Comparison of ENCODE assay signal across 8 cellular contexts in genomic region chr11:10076458-10077141, GRCh38.
DNase-seq lines count a peak whose midpoint lies in the region; ATAC-seq and TF ChIP-seq lines count a peak whose summit lies in the region.

No MANE protein-coding gene starts in this region.

- no peaks in the 10 kb centered on the region for H3K9me2 ChIP-seq in SK-N-SH

- H3K4me2 ChIP-seq in SK-N-SH: no peak overlapping the region

- H3K4me3 ChIP-seq in SK-N-SH (ENCODE audit: low read depth in 2 of 2, low read length in 1 of 2) (no peak overlapping the region; a peak in 1 of 4 replicates), colonic mucosa (no peak overlapping the region)

- TF ChIP-seq EP300 in SK-N-SH (IDR thresholded peaks at IDR 0.05; ENCODE audit: borderline replicate concordance in 1 of 2, low read depth in 1 of 2, low read length in 1 of 2): no peak

- ATAC-seq in HG02973 (IDR thresholded peaks at IDR 0.05; ENCODE audit: unreplicated experiment) (peak; percentile 56), GM21360 (IDR thresholded peaks at IDR 0.05; ENCODE audit: unreplicated experiment) (no peak)
- peak; percentile 15 to 33 for ATAC-seq in natural killer cell treated with Interleukin-12 subunit alpha and Interleukin-12 subunit beta and Interleukin-15 and Interleukin-18, amount 100 ng/mL, for 72 hours

- peak; percentile 73 for DNase-seq in activated effector memory CD4-positive, alpha-beta T cell treated with anti-CD3 and anti-CD28 coated beads, Interleukin-2, amount 50 U/mL, for 16 hours
- DNase-seq in activated effector memory CD4-positive, alpha-beta T cell treated with Interleukin-2 at 50 U/mL for 16 hours: no peak
- DNase-seq in SK-N-SH (no peak), colonic mucosa (peak; percentile 31), NCI-H1092 treated with DMSO at 0.1 percent for 48 hours (lab: John Stamatoyannopoulos, UW) (no peak)
- DNase-seq in natural killer cell treated with Interleukin-12 subunit alpha and Interleukin-12 subunit beta and Interleukin-15 and Interleukin-18, amount 100 ng/mL, for 72 hours (ENCODE audit: low spot score): peak; percentile 61

- H3K79me2 ChIP-seq in SK-N-SH (ENCODE audit: insufficient read depth): peaks cover 55% of the 10 kb centered on the region

- H3K4me1 Mint-ChIP-seq in natural killer cell treated with Interleukin-12 subunit alpha and Interleukin-12 subunit beta and Interleukin-15 and Interleukin-18, amount 100 ng/mL, for 72 hours (ENCODE audit: low read depth in 2 of 2): no peaks in the 10 kb centered on the region

- intact Hi-C loops in colonic mucosa (cut with DNase I): loop anchor here (5.0 kb wide), 1 partner anchor 214 kb away; no protein-coding TSS in a partner anchor

- peaks cover 3% of the 10 kb centered on the region for H3K9me3 Mint-ChIP-seq in natural killer cell treated with Interleukin-12 subunit alpha and Interleukin-12 subunit beta and Interleukin-15 and Interleukin-18, amount 100 ng/mL, for 72 hours

- peaks cover 0 to 12% of the 10 kb centered on the region in 2 experiments for H3K36me3 ChIP-seq in SK-N-SH (replicated peaks in 1 of 2; ENCODE audit: control insufficient read depth in 1 of 2, insufficient read depth in 2 of 2, low read length in 1 of 2)
- H3K36me3 ChIP-seq in colonic mucosa: no peaks in the 10 kb centered on the region

- H3K4me3 Mint-ChIP-seq in natural killer cell treated with Interleukin-12 subunit alpha and Interleukin-12 subunit beta and Interleukin-15 and Interleukin-18, amount 100 ng/mL, for 72 hours: no peak overlapping the region

- H3F3A ChIP-seq in SK-N-SH (replicated peaks; ENCODE audit: insufficient read depth): peaks cover 3% of the 10 kb centered on the region

- H3K27me3 ChIP-seq in SK-N-SH (ENCODE audit: insufficient read depth) (no peaks in the 10 kb centered on the region), colonic mucosa (no peaks in the 10 kb centered on the region)

- H3K36me3 Mint-ChIP-seq in natural killer cell treated with Interleukin-12 subunit alpha and Interleukin-12 subunit beta and Interleukin-15 and Interleukin-18, amount 100 ng/mL, for 72 hours: peaks cover 22% of the 10 kb centered on the region

- no peak overlapping the region for H2AFZ ChIP-seq in SK-N-SH (ENCODE audit: low read depth)

- TF ChIP-seq RAD21 in SK-N-SH (IDR thresholded peaks at IDR 0.05; ENCODE audit: low read length): peak; percentile 21; the same call in 1 of the 2 replicates

- no peak overlapping the region for H3K27ac Mint-ChIP-seq in natural killer cell treated with Interleukin-12 subunit alpha and Interleukin-12 subunit beta and Interleukin-15 and Interleukin-18, amount 100 ng/mL, for 72 hours

- peaks cover 4% of the 10 kb centered on the region; the same call in 1 of the 2 replicates for H4K20me1 ChIP-seq in SK-N-SH (ENCODE audit: insufficient read depth)

- H3K9me3 ChIP-seq in SK-N-SH (peaks cover 9% of the 10 kb centered on the region; the same call in 1 of the 2 replicates), colonic mucosa (no peaks in the 10 kb centered on the region)

- H3K9ac ChIP-seq in SK-N-SH (no peak overlapping the region), colonic mucosa (ENCODE audit: low read depth in 2 of 2, low read length in 2 of 2) (no peak overlapping the region)

- peaks cover 0 to 2% of the 10 kb centered on the region in 2 experiments; a peak in 2 of 4 replicates for H3K4me1 ChIP-seq in SK-N-SH (ENCODE audit: control insufficient read depth in 1 of 2, insufficient read depth in 2 of 2, low read depth in 1 of 2, low read length in 1 of 2)
- no peaks in the 10 kb centered on the region for H3K4me1 ChIP-seq in colonic mucosa

- H3K27me3 Mint-ChIP-seq in natural killer cell treated with Interleukin-12 subunit alpha and Interleukin-12 subunit beta and Interleukin-15 and Interleukin-18, amount 100 ng/mL, for 72 hours: no peaks in the 10 kb centered on the region

- no peak overlapping the region; a peak in 1 of 4 replicates for H3K27ac ChIP-seq in SK-N-SH (ENCODE audit: low read depth in 2 of 2, low read length in 1 of 2)
- H3K27ac ChIP-seq in colonic mucosa: no peak overlapping the region

- POLR2A ChIA-PET in SK-N-SH (lab: Yijun Ruan, JAX): no interaction called here

- WGBS in SK-N-SH (ENCODE audit: low lambda C conversion rate): 72% methylated on average over 4 of the region's 6 CpGs

- CTCF ChIA-PET in SK-N-SH (lab: Yijun Ruan, JAX): interaction anchor here (0.9 to 1.7 kb wide), 4 partner anchors 8 to 76 kb away, joined by 3 to 5 read pairs (median 4); no protein-coding TSS in a partner anchor

- TF ChIP-seq CTCF in SK-N-SH (IDR thresholded peaks at IDR 0.05): peak; percentile 63
- TF ChIP-seq CTCF in colonic mucosa (IDR thresholded peaks at IDR 0.05): peak; percentile 51

TF ChIP-seq in SK-N-SH, 30 proteins besides CTCF, POLR2A, EP300 and RAD21:
- TF ChIP-seq SMC3 (IDR thresholded peaks at IDR 0.05; ENCODE audit: low read depth, low read length) (peak; percentile 13; the same call in 1 of the 2 replicates), GATA2 (CRISPR knock-in tag; IDR thresholded peaks at IDR 0.05) (no peak), MXI1 (IDR thresholded peaks at IDR 0.05; ENCODE audit: low read depth, low read length) (no peak), POLR2AphosphoS5 (IDR thresholded peaks at IDR 0.05; ENCODE audit: low read depth, low read length) (no peak), EZH2phosphoT487 (IDR thresholded peaks at IDR 0.05; ENCODE audit: borderline replicate concordance, low read depth) (no peak)

Comparison
In these comparisons a context has a peak if more than half of its experiments do, and no peak if none do; other contexts are left out.
1. DNase-seq: peak in activated effector memory CD4-positive, alpha-beta T cell treated with anti-CD3 and anti-CD28 coated beads, Interleukin-2, amount 50 U/mL, for 16 hours (single experiment), colonic mucosa (single experiment) and natural killer cell treated with Interleukin-12 subunit alpha and Interleukin-12 subunit beta and Interleukin-15 and Interleukin-18, amount 100 ng/mL, for 72 hours (single experiment); none in activated effector memory CD4-positive, alpha-beta T cell treated with Interleukin-2 at 50 U/mL for 16 hours (single experiment), SK-N-SH (single experiment) and NCI-H1092 treated with DMSO at 0.1 percent for 48 hours (single experiment).